ENCODE assay signal across 14 cellular contexts in the genomic region with DNA sequence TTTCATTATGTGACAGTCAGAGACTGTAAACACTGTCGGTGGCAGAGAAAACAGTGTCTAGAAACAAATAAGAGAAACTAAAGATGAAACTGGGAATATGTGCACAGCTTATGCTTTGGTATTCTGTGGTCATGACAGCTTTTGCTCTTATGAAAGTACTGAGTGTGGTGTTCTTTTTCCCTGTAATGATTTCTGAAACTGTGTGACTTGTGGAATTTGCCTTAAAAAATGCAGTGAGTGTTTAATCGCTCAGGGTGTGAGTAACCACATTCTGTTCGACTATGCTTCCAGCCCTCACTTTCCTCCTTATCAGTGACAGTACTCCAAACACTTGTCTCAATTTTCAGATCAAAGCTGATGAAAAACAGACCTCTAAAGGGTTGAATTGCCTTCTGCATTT.
A peak's percentile ranks its signal among the peaks of the same experiment; 100 is the strongest.
DNase-seq lines count a peak whose midpoint lies in the region; ATAC-seq and TF ChIP-seq lines count a peak whose summit lies in the region.
"Had no signal": no experiment of that assay in that cellular context is flagged by ENCODE, and none has a peak within 500 bp of the region (broad histone marks: within the 10 kb centered on the region; RNA-seq: fewer than 3 reads in every experiment).

No MANE protein-coding gene starts in this region.

- peaks cover 26% of the 10 kb centered on the region; the same call in 1 of the 2 replicates for H3K27me3 ChIP-seq in GM23248 (replicated peaks; ENCODE audit: insufficient read depth)
- no peaks in the 10 kb centered on the region for H3K27me3 ChIP-seq in mammary epithelial cell (ENCODE audit: insufficient read depth, low read length)
- H3K27me3 ChIP-seq: testis had no signal

- DNase-seq in GM23248 (peak; percentile 20), LHCN-M2 (ENCODE audit: low read depth) (peak; percentile 13), iris pigment epithelial cell (ENCODE audit: low read depth) (peak; percentile 56), cardiac septum (ENCODE audit: low spot score) (no peak), posterior vena cava (ENCODE audit: low spot score) (no peak), mammary epithelial cell (no peak)
- no peak for DNase-seq in activated CD8-positive, alpha-beta T cell treated with anti-CD3 and anti-CD28 coated beads for 36 hours
- DNase-seq: activated CD4-positive, alpha-beta T cell treated with anti-CD3 and anti-CD28 coated beads, Interleukin-2, amount 10 ng/mL, durations not matched to agents 7 days and 5 days; central memory CD4-positive, alpha-beta T cell; immature natural killer cell; NCI-H82; testis had no signal

- H3F3A ChIP-seq in GM23248 (ENCODE audit: insufficient read depth): no peaks in the 10 kb centered on the region

- H3K9me2 ChIP-seq in GM23248 (ENCODE audit: insufficient read depth): no peaks in the 10 kb centered on the region

- WGBS in GM23248 (ENCODE audit: low coverage in 1 of 2, low lambda C conversion rate in 2 of 2, missing lambda C conversion rate in 2 of 2), 2 experiments: 1 to 3% methylated on average over 3 of the region's 3 CpGs
- WGBS in mammary epithelial cell (ENCODE audit: low coverage, missing lambda C conversion rate): 40% methylated on average over 3 of the region's 3 CpGs

- intact Hi-C loops in activated CD8-positive, alpha-beta T cell treated with anti-CD3 and anti-CD28 coated beads for 36 hours (cut with micrococcal nuclease): no loop called here
- intact Hi-C loops in cardiac septum (cut with DNase I): no loop called here
- intact Hi-C loops in posterior vena cava (cut with DNase I): no loop called here
- intact Hi-C loops in mammary epithelial cell (cut with micrococcal nuclease): no loop called here

- POLR2A ChIA-PET in activated CD8-positive, alpha-beta T cell treated with anti-CD3 and anti-CD28 coated beads for 36 hours (lab: Charles Lee): no interaction called here

- H2AFZ ChIP-seq in GM23248 (peak overlapping the region; percentile 9; the same call in 1 of the 2 replicates), mammary epithelial cell (ENCODE audit: low read depth, low read length) (no peak overlapping the region)

- no peak overlapping the region for H3K4me3 Mint-ChIP-seq in activated CD8-positive, alpha-beta T cell treated with anti-CD3 and anti-CD28 coated beads for 36 hours
- H3K4me3 Mint-ChIP-seq: activated CD4-positive, alpha-beta T cell treated with anti-CD3 and anti-CD28 coated beads, Interleukin-2, amount 10 ng/mL, durations not matched to agents 7 days and 5 days; immature natural killer cell had no signal

- no peaks in the 10 kb centered on the region for H3K4me1 Mint-ChIP-seq in activated CD8-positive, alpha-beta T cell treated with anti-CD3 and anti-CD28 coated beads for 36 hours (ENCODE audit: low read depth)
- H3K4me1 Mint-ChIP-seq: activated CD4-positive, alpha-beta T cell treated with anti-CD3 and anti-CD28 coated beads, Interleukin-2, amount 10 ng/mL, durations not matched to agents 7 days and 5 days; immature natural killer cell had no signal

- H3K9me3 ChIP-seq in GM23248 (ENCODE audit: low read depth) (no peaks in the 10 kb centered on the region), mammary epithelial cell (replicated peaks; ENCODE audit: insufficient read depth, low read length) (no peaks in the 10 kb centered on the region)
- H3K9me3 ChIP-seq: testis had no signal

- H3K27ac Mint-ChIP-seq in activated CD8-positive, alpha-beta T cell treated with anti-CD3 and anti-CD28 coated beads for 36 hours: no peak overlapping the region
- H3K27ac Mint-ChIP-seq: activated CD4-positive, alpha-beta T cell treated with anti-CD3 and anti-CD28 coated beads, Interleukin-2, amount 10 ng/mL, durations not matched to agents 7 days and 5 days; immature natural killer cell had no signal

- peak; percentile 84 for ATAC-seq in GM18498 (IDR thresholded peaks at IDR 0.05; ENCODE audit: unreplicated experiment)
- ATAC-seq in activated CD8-positive, alpha-beta T cell treated with anti-CD3 and anti-CD28 coated beads for 36 hours: no peak

- no peaks in the 10 kb centered on the region for H3K9me3 Mint-ChIP-seq in activated CD8-positive, alpha-beta T cell treated with anti-CD3 and anti-CD28 coated beads for 36 hours
- H3K9me3 Mint-ChIP-seq: activated CD4-positive, alpha-beta T cell treated with anti-CD3 and anti-CD28 coated beads, Interleukin-2, amount 10 ng/mL, durations not matched to agents 7 days and 5 days had no signal

- no peak overlapping the region for H3K27ac ChIP-seq in GM23248
- no peak overlapping the region for H3K27ac ChIP-seq in mammary epithelial cell (ENCODE audit: insufficient read depth, low read depth, low read length)
- H3K27ac ChIP-seq: skin epidermis, testis had no signal

- H3K4me3 ChIP-seq in GM23248: 0 out of 2 replicates have a peak overlapping the region, but pooled peaks have one; percentile 2
- no peak overlapping the region for H3K4me3 ChIP-seq in mammary epithelial cell (replicated peaks in 1 of 3; ENCODE audit: insufficient read depth in 1 of 3, low read depth in 2 of 3, low read length in 3 of 3)
- H3K4me3 ChIP-seq: skin epidermis, testis had no signal

- H3K4me1 ChIP-seq in GM23248 (ENCODE audit: insufficient read depth) (peaks cover 8% of the 10 kb centered on the region; the same call in 1 of the 2 replicates), mammary epithelial cell (ENCODE audit: insufficient read depth, low read length) (no peaks in the 10 kb centered on the region)
- H3K4me1 ChIP-seq: testis had no signal

- H3K79me2 ChIP-seq in GM23248 (ENCODE audit: insufficient read depth) (no peaks in the 10 kb centered on the region), mammary epithelial cell (ENCODE audit: insufficient read depth, low read length) (no peaks in the 10 kb centered on the region)

- H3K36me3 Mint-ChIP-seq in activated CD8-positive, alpha-beta T cell treated with anti-CD3 and anti-CD28 coated beads for 36 hours (ENCODE audit: low read depth): no peaks in the 10 kb centered on the region

- dilution Hi-C loops in mammary epithelial cell (cut with HindIII; ENCODE audit: low sequenced_read_pairs): no loop called here

- in situ Hi-C loops in GM23248 (cut with MboI) (no loop called here), mammary epithelial cell (cut with MboI; ENCODE audit: low sequenced_read_pairs in 2 of 2) (no loop called here)

- no TSS peak for BruUV-seq in mammary epithelial cell (replicated peaks; lab: Mats Ljungman, UMichigan)

- H3K9ac ChIP-seq in GM23248: no peak overlapping the region
- H3K9ac ChIP-seq in mammary epithelial cell (ENCODE audit: insufficient read depth, low read length): no peak overlapping the region

- no peak for TF ChIP-seq CTCF in activated CD8-positive, alpha-beta T cell treated with anti-CD3 and anti-CD28 coated beads for 36 hours (IDR thresholded peaks at IDR 0.05)
- TF ChIP-seq CTCF in mammary epithelial cell (conservative IDR thresholded peaks at IDR 0.05 in 1 of 2, IDR thresholded peaks at IDR 0.05 in 1 of 2; ENCODE audit: extremely low read depth in 1 of 2, insufficient read depth in 1 of 2, low read depth in 1 of 2, low read length in 2 of 2): no peak

- peaks cover 21% of the 10 kb centered on the region for H3K27me3 Mint-ChIP-seq in activated CD8-positive, alpha-beta T cell treated with anti-CD3 and anti-CD28 coated beads for 36 hours

- CTCF ChIA-PET in activated CD8-positive, alpha-beta T cell treated with anti-CD3 and anti-CD28 coated beads for 36 hours (lab: Charles Lee): no interaction called here
- CTCF ChIA-PET in mammary epithelial cell (lab: Charles Lee; ENCODE audit: low non-redundant PET): no interaction called here

- H3K36me3 ChIP-seq in GM23248 (ENCODE audit: low read depth) (no peaks in the 10 kb centered on the region), mammary epithelial cell (ENCODE audit: insufficient read depth, low read length) (no peaks in the 10 kb centered on the region)

- H3K4me2 ChIP-seq in GM23248 (ENCODE audit: unreplicated experiment): no peak overlapping the region
- H3K4me2 ChIP-seq in mammary epithelial cell (ENCODE audit: insufficient read depth, low read depth, low read length): no peak overlapping the region

- H4K20me1 ChIP-seq in GM23248 (ENCODE audit: insufficient read depth) (no peaks in the 10 kb centered on the region), mammary epithelial cell (ENCODE audit: insufficient read depth, low read length) (no peaks in the 10 kb centered on the region)

Comparison
In these comparisons a context has a peak if more than half of its experiments do, and no peak if none do; other contexts are left out.
1. DNase-seq: peak in GM23248 (single experiment), LHCN-M2 (single experiment) and iris pigment epithelial cell (single experiment); none in activated CD8-positive, alpha-beta T cell treated with anti-CD3 and anti-CD28 coated beads for 36 hours (single experiment), cardiac septum (single experiment), posterior vena cava (single experiment) and mammary epithelial cell (single experiment).